27 cellular contexts compared by ENCODE assay signal in the genomic region with DNA sequence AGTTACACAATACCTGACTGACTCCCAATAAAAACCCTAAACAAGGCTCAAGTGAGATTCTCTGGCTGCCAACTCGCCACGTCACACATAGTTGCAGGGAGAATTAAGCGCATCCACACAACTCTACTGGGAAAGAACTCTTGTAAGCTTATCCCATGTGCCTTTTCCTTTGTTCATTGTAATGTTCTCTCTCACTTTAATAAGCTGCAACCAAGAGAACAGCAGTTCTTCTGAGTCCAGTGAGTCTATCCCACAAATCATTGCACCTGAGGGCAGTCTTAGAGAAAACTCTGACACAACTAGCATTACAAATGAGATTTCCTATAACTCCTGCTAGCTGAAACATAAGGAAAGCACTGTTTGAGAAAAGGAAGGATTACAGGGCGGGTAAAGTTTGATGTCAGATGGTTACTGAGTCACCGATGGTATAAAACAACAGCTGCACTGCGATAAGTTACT. TPM values are rescaled to one million over a fixed set of nuclear protein-coding genes. Genes with fewer than 3 reads are reported as not detected.
DNase-seq lines count a peak whose midpoint lies in the region; ATAC-seq, FAIRE-seq and TF ChIP-seq lines count a peak whose summit lies in the region.
"Had no signal": no experiment of that assay in that cellular context is flagged by ENCODE, and none has a peak within 500 bp of the region (broad histone marks: within the 10 kb centered on the region; RNA-seq: fewer than 3 reads in every experiment).

No MANE protein-coding gene starts in this region.

- H3K4me1 Mint-ChIP-seq in brain: peaks cover 9% of the 10 kb centered on the region
- no peaks in the 10 kb centered on the region for H3K4me1 Mint-ChIP-seq in activated naive CD4-positive, alpha-beta T cell treated with anti-CD3 and anti-CD28 coated beads for 36 hours (ENCODE audit: low read depth)
- H3K4me1 Mint-ChIP-seq: activated naive CD4-positive, alpha-beta T cell treated with anti-CD3 and anti-CD28 coated beads, Interleukin-2, amount 50 U/mL, for 24 hours had no signal

- CTCF ChIA-PET in activated naive CD4-positive, alpha-beta T cell treated with anti-CD3 and anti-CD28 coated beads for 36 hours (lab: Charles Lee): no interaction called here

- no peak for DNase-seq in H54 (ENCODE audit: insufficient read length, low spot score)
- peak; percentile 92 for DNase-seq in fibroblast of villous mesenchyme (ENCODE audit: low read depth)
- peak; percentile 74 for DNase-seq in retinal pigment epithelial cell (ENCODE audit: low read depth)
- no peak for DNase-seq in NCI-H524 (lab: John Stamatoyannopoulos, UW)
- no peak for DNase-seq in activated naive CD4-positive, alpha-beta T cell treated with anti-CD3 and anti-CD28 coated beads for 36 hours
- DNase-seq in KG1 (lab: John Stamatoyannopoulos, UW): no peak
- DNase-seq: ACHN; activated CD4-positive, alpha-beta T cell treated with anti-CD3 and anti-CD28 coated beads for 48 hours; C1 segment of cervical spinal cord; endodermal cell; HCEC 1CT; NCI-H146; NCI-H524 treated with DMSO at 0.1 percent for 48 hours; occipital lobe; retina; stimulated activated CD4-positive, alpha-beta T cell treated with anti-CD3 and anti-CD28 coated beads, Interleukin-15, amount 100 ng/mL, for 24 hours; stimulated activated CD8-positive, alpha-beta memory T cell treated with anti-CD3 and anti-CD28 coated beads, Interleukin-4, amount 100 ng/mL, for 48 hours; T-helper 2 cell had no signal

- no peak for ATAC-seq in GM18873 (IDR thresholded peaks at IDR 0.05; ENCODE audit: low FRiP score, unreplicated experiment)

- no peaks in the 10 kb centered on the region for H3K27me3 Mint-ChIP-seq in brain
- no peaks in the 10 kb centered on the region for H3K27me3 Mint-ChIP-seq in activated naive CD4-positive, alpha-beta T cell treated with anti-CD3 and anti-CD28 coated beads for 36 hours (ENCODE audit: low read depth)
- H3K27me3 Mint-ChIP-seq: activated naive CD4-positive, alpha-beta T cell treated with anti-CD3 and anti-CD28 coated beads, Interleukin-2, amount 50 U/mL, for 24 hours had no signal

- peak overlapping the region in 3 of 5 experiments; percentile 7 to 55 (median 31) for H3K27ac Mint-ChIP-seq in brain
- H3K27ac Mint-ChIP-seq in activated naive CD4-positive, alpha-beta T cell treated with anti-CD3 and anti-CD28 coated beads for 36 hours: no peak overlapping the region
- H3K27ac Mint-ChIP-seq: activated naive CD4-positive, alpha-beta T cell treated with anti-CD3 and anti-CD28 coated beads, Interleukin-2, amount 50 U/mL, for 24 hours; endodermal cell had no signal

- H3K36me3 Mint-ChIP-seq in brain: no peaks in the 10 kb centered on the region
- H3K36me3 Mint-ChIP-seq in activated naive CD4-positive, alpha-beta T cell treated with anti-CD3 and anti-CD28 coated beads for 36 hours (ENCODE audit: low read depth): peaks cover 29% of the 10 kb centered on the region
- H3K36me3 Mint-ChIP-seq: activated naive CD4-positive, alpha-beta T cell treated with anti-CD3 and anti-CD28 coated beads, Interleukin-2, amount 50 U/mL, for 24 hours had no signal

- FAIRE-seq in H54 (lab: Jason Lieb, UNC): peak; percentile 74
- FAIRE-seq: colon, D721Med, frontal cortex, islet of Langerhans had no signal

- intact Hi-C loops in activated naive CD4-positive, alpha-beta T cell treated with anti-CD3 and anti-CD28 coated beads for 36 hours (cut with micrococcal nuclease): no loop called here

- no peak overlapping the region for H3K4me3 Mint-ChIP-seq in brain
- H3K4me3 Mint-ChIP-seq in activated naive CD4-positive, alpha-beta T cell treated with anti-CD3 and anti-CD28 coated beads for 36 hours: no peak overlapping the region
- H3K4me3 Mint-ChIP-seq: activated naive CD4-positive, alpha-beta T cell treated with anti-CD3 and anti-CD28 coated beads, Interleukin-2, amount 50 U/mL, for 24 hours; endodermal cell had no signal

- TF ChIP-seq CTCF in brain (conservative IDR thresholded peaks at IDR 0.05): no peak
- TF ChIP-seq CTCF in fibroblast of villous mesenchyme (IDR thresholded peaks at IDR 0.05; ENCODE audit: insufficient read depth, low read depth, low read length): no peak
- no peak for TF ChIP-seq CTCF in retinal pigment epithelial cell (conservative IDR thresholded peaks at IDR 0.05; ENCODE audit: low read depth, low read length)

- no peaks in the 10 kb centered on the region for H3K9me3 Mint-ChIP-seq in brain
- H3K9me3 Mint-ChIP-seq in activated naive CD4-positive, alpha-beta T cell treated with anti-CD3 and anti-CD28 coated beads for 36 hours: no peaks in the 10 kb centered on the region
- H3K9me3 Mint-ChIP-seq: activated naive CD4-positive, alpha-beta T cell treated with anti-CD3 and anti-CD28 coated beads, Interleukin-2, amount 50 U/mL, for 24 hours; endodermal cell had no signal

- no peak for TF ChIP-seq POLR2A in H54 (IDR thresholded peaks at IDR 0.05; ENCODE audit: low read depth, low read length)

- H3K4me3 ChIP-seq in fibroblast of villous mesenchyme (ENCODE audit: low read depth, low read length): no peak overlapping the region
- no peak overlapping the region for H3K4me3 ChIP-seq in retinal pigment epithelial cell (ENCODE audit: low read length)
- H3K4me3 ChIP-seq: hepatocyte, SK-N-MC had no signal

RNA-seq across cellular contexts. Expression of a gene that starts 27.4 kb away (rescaled TPM):
- 4.1 TPM for polyA plus RNA-seq in brain (ENCODE audit: insufficient read depth, low read depth, low replicate concordance)
- total RNA-seq in fibroblast of villous mesenchyme: 18.0 and 25.9 TPM in 2 replicates
- total RNA-seq in activated naive CD4-positive, alpha-beta T cell treated with anti-CD3 and anti-CD28 coated beads for 36 hours: 10 to 100 TPM; 80.9 to 83.1 TPM

RNA-seq across cellular contexts. Expression of a gene that starts 27.5 kb away (rescaled TPM):
- 7.2 TPM for polyA plus RNA-seq in brain (ENCODE audit: insufficient read depth, low read depth, low replicate concordance)
- 33.2 and 42.7 TPM in 2 replicates for total RNA-seq in fibroblast of villous mesenchyme
- 10 to 100 TPM; 33.6 to 33.9 TPM for total RNA-seq in activated naive CD4-positive, alpha-beta T cell treated with anti-CD3 and anti-CD28 coated beads for 36 hours

RNA-seq across cellular contexts. Expression of a gene that starts 53.8 kb away (rescaled TPM):
- 0.08 TPM for polyA plus RNA-seq in brain (ENCODE audit: insufficient read depth, low read depth, low replicate concordance)
- 95.9 and 121 TPM in 2 replicates for total RNA-seq in fibroblast of villous mesenchyme
- total RNA-seq in activated naive CD4-positive, alpha-beta T cell treated with anti-CD3 and anti-CD28 coated beads for 36 hours: under 1 TPM; 0.86 to 0.93 TPM

Comparison
In these comparisons a context has a peak if more than half of its experiments do, and no peak if none do; other contexts are left out.
1. DNase-seq: peak in fibroblast of villous mesenchyme (single experiment) and retinal pigment epithelial cell (single experiment); none in H54 (single experiment), NCI-H524 (0 of 2), activated naive CD4-positive, alpha-beta T cell treated with anti-CD3 and anti-CD28 coated beads for 36 hours (single experiment) and KG1 (single experiment).
2. RNA of a gene that starts 53.8 kb away (total RNA-seq): 95.9 to 121 TPM in fibroblast of villous mesenchyme; 0.86 to 0.93 TPM in activated naive CD4-positive, alpha-beta T cell treated with anti-CD3 and anti-CD28 coated beads for 36 hours; every median in the first group is over 10 times any median in the second.